1 cellular context compared by ENCODE assay signal in the genomic region with DNA sequence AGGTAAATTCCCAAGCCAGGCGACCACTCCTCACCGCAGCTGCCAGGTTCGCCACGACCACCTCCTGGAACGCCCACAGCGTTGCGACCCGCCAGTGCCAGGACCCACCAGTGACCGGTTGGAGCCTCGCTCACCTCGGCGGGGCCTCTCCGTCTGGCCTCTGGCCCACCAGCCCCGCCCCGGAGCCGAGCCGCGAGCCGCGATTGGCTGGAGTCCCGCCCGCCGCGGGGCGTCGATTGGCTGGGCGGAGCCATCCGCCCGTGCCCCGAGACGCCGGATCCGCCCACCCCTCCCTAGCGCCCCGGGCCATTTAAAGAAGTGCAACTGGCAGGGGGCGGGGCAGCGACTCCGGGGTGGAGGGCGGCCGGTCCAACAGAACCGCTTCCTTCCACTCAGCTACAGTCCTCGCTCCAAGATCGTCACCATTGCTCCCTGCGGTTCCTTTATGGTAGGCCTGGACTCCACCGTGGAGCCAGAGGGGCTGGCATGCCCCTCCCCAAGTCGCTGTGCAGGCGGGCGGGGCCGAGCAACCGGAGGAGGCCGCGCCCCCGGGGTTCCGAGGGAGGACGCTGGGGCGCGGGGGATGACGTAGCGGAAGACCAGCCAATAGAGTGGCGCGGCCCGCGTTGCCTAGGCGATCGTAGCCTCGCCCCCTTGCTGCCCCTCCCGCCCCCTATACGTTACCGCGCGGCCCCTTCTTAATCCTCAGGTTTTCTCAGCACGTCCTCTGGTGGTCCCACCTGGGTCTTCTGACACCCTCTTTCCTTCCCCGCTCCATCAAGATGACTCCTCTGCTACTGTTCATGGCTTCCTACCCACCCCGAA.
TF ChIP-seq lines count a peak whose summit lies in the region.

A gene with protein sequence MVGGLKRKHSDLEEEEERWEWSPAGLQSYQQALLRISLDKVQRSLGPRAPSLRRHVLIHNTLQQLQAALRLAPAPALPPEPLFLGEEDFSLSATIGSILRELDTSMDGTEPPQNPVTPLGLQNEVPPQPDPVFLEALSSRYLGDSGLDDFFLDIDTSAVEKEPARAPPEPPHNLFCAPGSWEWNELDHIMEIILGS (minus strand): TSS at position 155 of the 825 bp plus-strand sequence. CDS start 2,255 bp downstream, outside the sequence.

TF ChIP-seq in HepG2, 621 proteins besides CTCF, POLR2A, EP300 and RAD21 (continued from another document and continues in another):
- TF ChIP-seq, protein P1, sequence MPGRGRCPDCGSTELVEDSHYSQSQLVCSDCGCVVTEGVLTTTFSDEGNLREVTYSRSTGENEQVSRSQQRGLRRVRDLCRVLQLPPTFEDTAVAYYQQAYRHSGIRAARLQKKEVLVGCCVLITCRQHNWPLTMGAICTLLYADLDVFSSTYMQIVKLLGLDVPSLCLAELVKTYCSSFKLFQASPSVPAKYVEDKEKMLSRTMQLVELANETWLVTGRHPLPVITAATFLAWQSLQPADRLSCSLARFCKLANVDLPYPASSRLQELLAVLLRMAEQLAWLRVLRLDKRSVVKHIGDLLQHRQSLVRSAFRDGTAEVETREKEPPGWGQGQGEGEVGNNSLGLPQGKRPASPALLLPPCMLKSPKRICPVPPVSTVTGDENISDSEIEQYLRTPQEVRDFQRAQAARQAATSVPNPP (CRISPR knock-in tag; IDR thresholded peaks at IDR 0.05), result no peak
- TF ChIP-seq NFE2L2 (IDR thresholded peaks at IDR 0.05; ENCODE audit: low read length) (no peak), ZFP62 (CRISPR knock-in tag; IDR thresholded peaks at IDR 0.05) (no peak), HMG20B (CRISPR knock-in tag; conservative IDR thresholded peaks at IDR 0.05) (no peak), PCBP1 (IDR thresholded peaks at IDR 0.05; ENCODE audit: borderline replicate concordance, low read depth, low read length) (no peak), ZNF781 (CRISPR knock-in tag; IDR thresholded peaks at IDR 0.05; ENCODE audit: borderline replicate concordance, not compliant biosample characterization) (peak; percentile 41), EEA1 (CRISPR knock-in tag; IDR thresholded peaks at IDR 0.05; ENCODE audit: borderline replicate concordance) (peak; percentile 57; the same call in 1 of the 2 replicates), ZNF792 (CRISPR knock-in tag; IDR thresholded peaks at IDR 0.05) (peak; percentile 56; the same call in 1 of the 2 replicates), REXO4 (CRISPR knock-in tag; IDR thresholded peaks at IDR 0.05; ENCODE audit: borderline replicate concordance) (no peak), SAP130 (CRISPR knock-in tag; IDR thresholded peaks at IDR 0.05; ENCODE audit: low read depth) (peak; percentile 84), ZNF768 (CRISPR knock-in tag; IDR thresholded peaks at IDR 0.05) (peak; percentile 58), ZSCAN30 (CRISPR knock-in tag; IDR thresholded peaks at IDR 0.05) (no peak), ZFP1 (CRISPR knock-in tag; IDR thresholded peaks at IDR 0.05) (no peak), KDM6A (CRISPR knock-in tag; IDR thresholded peaks at IDR 0.05; ENCODE audit: low read depth) (no peak), ATM (IDR thresholded peaks at IDR 0.05; ENCODE audit: borderline replicate concordance) (no peak), SALL1 (CRISPR knock-in tag; IDR thresholded peaks at IDR 0.05) (peak; percentile 69), ZBTB3 (CRISPR knock-in tag; IDR thresholded peaks at IDR 0.05; ENCODE audit: borderline replicate concordance, low read depth) (no peak), HMGA1 (CRISPR knock-in tag; conservative IDR thresholded peaks at IDR 0.05) (no peak), RBFOX2 (IDR thresholded peaks at IDR 0.05; ENCODE audit: low read depth, low read length) (peak; percentile 89), ZNF652 (CRISPR knock-in tag; IDR thresholded peaks at IDR 0.05; ENCODE audit: borderline replicate concordance, low read depth) (no peak), RFX1 (IDR thresholded peaks at IDR 0.05) (peak; percentile 86), ZNF891 (CRISPR knock-in tag; IDR thresholded peaks at IDR 0.05) (no peak; the same call in 1 of the 2 replicates), ZNF317 (CRISPR knock-in tag; IDR thresholded peaks at IDR 0.05) (0 out of 2 replicates have a peak, but pooled peaks have one; percentile 42), CCAR2 (optimal IDR thresholded peaks at IDR 0.05; ENCODE audit: low read depth, low read length) (no peak), MED8 (CRISPR knock-in tag; IDR thresholded peaks at IDR 0.05; ENCODE audit: insufficient replicate concordance) (peak; percentile 65), ZNF143 (CRISPR knock-in tag; IDR thresholded peaks at IDR 0.05) (peak; percentile 34; the same call in 1 of the 2 replicates), ZNF24 (IDR thresholded peaks at IDR 0.05) (no peak), JUNB (CRISPR knock-in tag; IDR thresholded peaks at IDR 0.05; ENCODE audit: borderline replicate concordance) (no peak)
- TF ChIP-seq, protein P2, sequence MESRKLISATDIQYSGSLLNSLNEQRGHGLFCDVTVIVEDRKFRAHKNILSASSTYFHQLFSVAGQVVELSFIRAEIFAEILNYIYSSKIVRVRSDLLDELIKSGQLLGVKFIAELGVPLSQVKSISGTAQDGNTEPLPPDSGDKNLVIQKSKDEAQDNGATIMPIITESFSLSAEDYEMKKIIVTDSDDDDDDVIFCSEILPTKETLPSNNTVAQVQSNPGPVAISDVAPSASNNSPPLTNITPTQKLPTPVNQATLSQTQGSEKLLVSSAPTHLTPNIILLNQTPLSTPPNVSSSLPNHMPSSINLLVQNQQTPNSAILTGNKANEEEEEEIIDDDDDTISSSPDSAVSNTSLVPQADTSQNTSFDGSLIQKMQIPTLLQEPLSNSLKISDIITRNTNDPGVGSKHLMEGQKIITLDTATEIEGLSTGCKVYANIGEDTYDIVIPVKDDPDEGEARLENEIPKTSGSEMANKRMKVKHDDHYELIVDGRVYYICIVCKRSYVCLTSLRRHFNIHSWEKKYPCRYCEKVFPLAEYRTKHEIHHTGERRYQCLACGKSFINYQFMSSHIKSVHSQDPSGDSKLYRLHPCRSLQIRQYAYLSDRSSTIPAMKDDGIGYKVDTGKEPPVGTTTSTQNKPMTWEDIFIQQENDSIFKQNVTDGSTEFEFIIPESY (CRISPR knock-in tag; IDR thresholded peaks at IDR 0.05), result no peak; the same call in 1 of the 2 replicates
- TF ChIP-seq, protein P3, sequence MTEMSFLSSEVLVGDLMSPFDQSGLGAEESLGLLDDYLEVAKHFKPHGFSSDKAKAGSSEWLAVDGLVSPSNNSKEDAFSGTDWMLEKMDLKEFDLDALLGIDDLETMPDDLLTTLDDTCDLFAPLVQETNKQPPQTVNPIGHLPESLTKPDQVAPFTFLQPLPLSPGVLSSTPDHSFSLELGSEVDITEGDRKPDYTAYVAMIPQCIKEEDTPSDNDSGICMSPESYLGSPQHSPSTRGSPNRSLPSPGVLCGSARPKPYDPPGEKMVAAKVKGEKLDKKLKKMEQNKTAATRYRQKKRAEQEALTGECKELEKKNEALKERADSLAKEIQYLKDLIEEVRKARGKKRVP (CRISPR knock-in tag; IDR thresholded peaks at IDR 0.05), result no peak
- TF ChIP-seq, protein P4, sequence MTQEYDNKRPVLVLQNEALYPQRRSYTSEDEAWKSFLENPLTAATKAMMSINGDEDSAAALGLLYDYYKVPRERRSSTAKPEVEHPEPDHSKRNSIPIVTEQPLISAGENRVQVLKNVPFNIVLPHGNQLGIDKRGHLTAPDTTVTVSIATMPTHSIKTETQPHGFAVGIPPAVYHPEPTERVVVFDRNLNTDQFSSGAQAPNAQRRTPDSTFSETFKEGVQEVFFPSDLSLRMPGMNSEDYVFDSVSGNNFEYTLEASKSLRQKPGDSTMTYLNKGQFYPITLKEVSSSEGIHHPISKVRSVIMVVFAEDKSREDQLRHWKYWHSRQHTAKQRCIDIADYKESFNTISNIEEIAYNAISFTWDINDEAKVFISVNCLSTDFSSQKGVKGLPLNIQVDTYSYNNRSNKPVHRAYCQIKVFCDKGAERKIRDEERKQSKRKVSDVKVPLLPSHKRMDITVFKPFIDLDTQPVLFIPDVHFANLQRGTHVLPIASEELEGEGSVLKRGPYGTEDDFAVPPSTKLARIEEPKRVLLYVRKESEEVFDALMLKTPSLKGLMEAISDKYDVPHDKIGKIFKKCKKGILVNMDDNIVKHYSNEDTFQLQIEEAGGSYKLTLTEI (CRISPR knock-in tag; conservative IDR thresholded peaks at IDR 0.05), result no peak
- TF ChIP-seq, protein P5, sequence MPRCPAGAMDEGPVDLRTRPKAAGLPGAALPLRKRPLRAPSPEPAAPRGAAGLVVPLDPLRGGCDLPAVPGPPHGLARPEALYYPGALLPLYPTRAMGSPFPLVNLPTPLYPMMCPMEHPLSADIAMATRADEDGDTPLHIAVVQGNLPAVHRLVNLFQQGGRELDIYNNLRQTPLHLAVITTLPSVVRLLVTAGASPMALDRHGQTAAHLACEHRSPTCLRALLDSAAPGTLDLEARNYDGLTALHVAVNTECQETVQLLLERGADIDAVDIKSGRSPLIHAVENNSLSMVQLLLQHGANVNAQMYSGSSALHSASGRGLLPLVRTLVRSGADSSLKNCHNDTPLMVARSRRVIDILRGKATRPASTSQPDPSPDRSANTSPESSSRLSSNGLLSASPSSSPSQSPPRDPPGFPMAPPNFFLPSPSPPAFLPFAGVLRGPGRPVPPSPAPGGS (CRISPR knock-in tag; IDR thresholded peaks at IDR 0.05), result peak; percentile 82
- TF ChIP-seq, protein P6, sequence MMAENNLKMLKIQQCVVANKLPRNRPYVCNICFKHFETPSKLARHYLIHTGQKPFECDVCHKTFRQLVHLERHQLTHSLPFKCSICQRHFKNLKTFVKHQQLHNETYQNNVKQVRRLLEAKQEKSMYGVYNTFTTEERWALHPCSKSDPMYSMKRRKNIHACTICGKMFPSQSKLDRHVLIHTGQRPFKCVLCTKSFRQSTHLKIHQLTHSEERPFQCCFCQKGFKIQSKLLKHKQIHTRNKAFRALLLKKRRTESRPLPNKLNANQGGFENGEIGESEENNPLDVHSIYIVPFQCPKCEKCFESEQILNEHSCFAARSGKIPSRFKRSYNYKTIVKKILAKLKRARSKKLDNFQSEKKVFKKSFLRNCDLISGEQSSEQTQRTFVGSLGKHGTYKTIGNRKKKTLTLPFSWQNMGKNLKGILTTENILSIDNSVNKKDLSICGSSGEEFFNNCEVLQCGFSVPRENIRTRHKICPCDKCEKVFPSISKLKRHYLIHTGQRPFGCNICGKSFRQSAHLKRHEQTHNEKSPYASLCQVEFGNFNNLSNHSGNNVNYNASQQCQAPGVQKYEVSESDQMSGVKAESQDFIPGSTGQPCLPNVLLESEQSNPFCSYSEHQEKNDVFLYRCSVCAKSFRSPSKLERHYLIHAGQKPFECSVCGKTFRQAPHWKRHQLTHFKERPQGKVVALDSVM (CRISPR knock-in tag; IDR thresholded peaks at IDR 0.05), result peak; percentile 96
- TF ChIP-seq, protein P7, sequence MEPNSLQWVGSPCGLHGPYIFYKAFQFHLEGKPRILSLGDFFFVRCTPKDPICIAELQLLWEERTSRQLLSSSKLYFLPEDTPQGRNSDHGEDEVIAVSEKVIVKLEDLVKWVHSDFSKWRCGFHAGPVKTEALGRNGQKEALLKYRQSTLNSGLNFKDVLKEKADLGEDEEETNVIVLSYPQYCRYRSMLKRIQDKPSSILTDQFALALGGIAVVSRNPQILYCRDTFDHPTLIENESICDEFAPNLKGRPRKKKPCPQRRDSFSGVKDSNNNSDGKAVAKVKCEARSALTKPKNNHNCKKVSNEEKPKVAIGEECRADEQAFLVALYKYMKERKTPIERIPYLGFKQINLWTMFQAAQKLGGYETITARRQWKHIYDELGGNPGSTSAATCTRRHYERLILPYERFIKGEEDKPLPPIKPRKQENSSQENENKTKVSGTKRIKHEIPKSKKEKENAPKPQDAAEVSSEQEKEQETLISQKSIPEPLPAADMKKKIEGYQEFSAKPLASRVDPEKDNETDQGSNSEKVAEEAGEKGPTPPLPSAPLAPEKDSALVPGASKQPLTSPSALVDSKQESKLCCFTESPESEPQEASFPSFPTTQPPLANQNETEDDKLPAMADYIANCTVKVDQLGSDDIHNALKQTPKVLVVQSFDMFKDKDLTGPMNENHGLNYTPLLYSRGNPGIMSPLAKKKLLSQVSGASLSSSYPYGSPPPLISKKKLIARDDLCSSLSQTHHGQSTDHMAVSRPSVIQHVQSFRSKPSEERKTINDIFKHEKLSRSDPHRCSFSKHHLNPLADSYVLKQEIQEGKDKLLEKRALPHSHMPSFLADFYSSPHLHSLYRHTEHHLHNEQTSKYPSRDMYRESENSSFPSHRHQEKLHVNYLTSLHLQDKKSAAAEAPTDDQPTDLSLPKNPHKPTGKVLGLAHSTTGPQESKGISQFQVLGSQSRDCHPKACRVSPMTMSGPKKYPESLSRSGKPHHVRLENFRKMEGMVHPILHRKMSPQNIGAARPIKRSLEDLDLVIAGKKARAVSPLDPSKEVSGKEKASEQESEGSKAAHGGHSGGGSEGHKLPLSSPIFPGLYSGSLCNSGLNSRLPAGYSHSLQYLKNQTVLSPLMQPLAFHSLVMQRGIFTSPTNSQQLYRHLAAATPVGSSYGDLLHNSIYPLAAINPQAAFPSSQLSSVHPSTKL (CRISPR knock-in tag; IDR thresholded peaks at IDR 0.05), result no peak
- TF ChIP-seq, protein P8, sequence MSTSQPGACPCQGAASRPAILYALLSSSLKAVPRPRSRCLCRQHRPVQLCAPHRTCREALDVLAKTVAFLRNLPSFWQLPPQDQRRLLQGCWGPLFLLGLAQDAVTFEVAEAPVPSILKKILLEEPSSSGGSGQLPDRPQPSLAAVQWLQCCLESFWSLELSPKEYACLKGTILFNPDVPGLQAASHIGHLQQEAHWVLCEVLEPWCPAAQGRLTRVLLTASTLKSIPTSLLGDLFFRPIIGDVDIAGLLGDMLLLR (CRISPR knock-in tag; IDR thresholded peaks at IDR 0.05), result peak; percentile 71; the same call in 1 of the 2 replicates
